In the genomic region with DNA sequence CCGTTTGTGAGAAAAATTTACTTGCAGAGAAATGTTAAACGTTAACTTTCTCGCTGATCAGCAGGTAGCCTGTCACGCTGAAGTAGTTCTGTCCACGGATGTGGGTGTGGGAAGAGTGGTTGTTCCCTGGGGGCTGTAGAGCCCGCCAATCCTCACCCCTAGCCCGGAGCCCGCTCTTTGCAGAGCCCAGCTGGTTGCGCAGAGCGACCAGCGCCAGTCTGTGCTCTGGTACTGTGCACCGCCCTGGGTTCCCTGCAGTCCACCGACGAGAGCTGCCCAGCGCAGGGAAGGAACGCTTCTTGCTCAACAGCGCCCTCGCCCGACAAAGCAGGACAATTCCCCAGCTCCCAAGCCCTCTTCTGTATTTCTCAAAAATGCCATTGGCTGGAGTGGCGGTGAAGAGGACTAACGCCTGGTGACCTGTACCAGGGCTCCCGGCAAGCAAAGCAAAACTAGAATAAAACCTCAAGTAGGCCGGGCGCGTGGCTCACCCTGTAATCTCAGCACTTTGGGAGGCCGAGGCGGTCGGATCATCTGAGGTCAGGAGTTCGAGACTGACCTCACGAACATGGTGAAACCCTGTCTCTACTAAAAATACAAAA, we compare ENCODE assay signal across 8 cellular contexts. TPM values are rescaled to one million over a fixed set of nuclear protein-coding genes. Genes with fewer than 3 reads are reported as not detected.
DNase-seq lines count a peak whose midpoint lies in the region; ATAC-seq, FAIRE-seq and TF ChIP-seq lines count a peak whose summit lies in the region.

No MANE protein-coding gene starts in this region.

- BruUV-seq in HCT116 (replicated peaks; lab: Mats Ljungman, UMichigan) = no TSS peak

- H3K27me3 Mint-ChIP-seq in activated naive CD4-positive, alpha-beta T cell treated with anti-CD3 and anti-CD28 coated beads for 36 hours (ENCODE audit: low read depth) = peaks cover 41% of the 10 kb centered on the region

- RAD21 ChIA-PET in HCT116 (lab: Charles Lee; ENCODE audit: low non-redundant PET in 1 of 2, low total read pairs in 2 of 2, uncharacterized antibody in 2 of 2, unreplicated experiment in 2 of 2) = interaction anchor here (0.6 to 1.4 kb wide), 5 partner anchors 20 to 306 kb away, joined by 3 to 4 read pairs (median 3); no protein-coding TSS in a partner anchor

- H3K27me3 ChIP-seq in HCT116 (ENCODE audit: insufficient read depth, low read length) (no peaks in the 10 kb centered on the region), pancreas (no peaks in the 10 kb centered on the region), thyroid gland (no peaks in the 10 kb centered on the region)

- H3K27ac ChIP-seq in HCT116 (ENCODE audit: low read depth, low read length) = no peak overlapping the region
- no peak overlapping the region for H3K27ac ChIP-seq in pancreas
- H3K27ac ChIP-seq in thyroid gland = no peak overlapping the region

- H3K4me2 ChIP-seq in HCT116 (ENCODE audit: low read length) = peak overlapping the region; percentile 93

- H3K36me3 ChIP-seq in HCT116 (ENCODE audit: control insufficient read depth in 1 of 2, insufficient read depth in 2 of 2, low read length in 2 of 2) (no peaks in the 10 kb centered on the region), pancreas (no peaks in the 10 kb centered on the region), thyroid gland (no peaks in the 10 kb centered on the region)

- POLR2A ChIA-PET in HCT116 (lab: Charles Lee) = interaction anchor here (0.6 to 1.4 kb wide), 3 partner anchors 9 to 42 kb away, joined by 3 to 10 read pairs (median 4); no protein-coding TSS in a partner anchor

- H3K27ac Mint-ChIP-seq in activated naive CD4-positive, alpha-beta T cell treated with anti-CD3 and anti-CD28 coated beads for 36 hours = no peak overlapping the region

- ATAC-seq in HCT116 (peak; percentile 99), pancreas (peak; percentile 97 to 99 (median 98))

- H3K9me3 Mint-ChIP-seq in activated naive CD4-positive, alpha-beta T cell treated with anti-CD3 and anti-CD28 coated beads for 36 hours = no peaks in the 10 kb centered on the region

- TF ChIP-seq CTCF in HCT116 (IDR thresholded peaks at IDR 0.05 in 2 of 3, conservative IDR thresholded peaks at IDR 0.05 in 1 of 3; ENCODE audit: borderline replicate concordance in 1 of 3, insufficient read depth in 1 of 3, low read depth in 2 of 3, low read length in 2 of 3) (peak; percentile 83 to 87 (median 85)), pancreas (IDR thresholded peaks at IDR 0.05) (peak; percentile 68 to 79 (median 74)), thyroid gland (IDR thresholded peaks at IDR 0.05) (peak; percentile 52 to 91 (median 80))

- intact Hi-C loops in HCT116 (cut with micrococcal nuclease) = no loop called here
- intact Hi-C loops in activated naive CD4-positive, alpha-beta T cell treated with anti-CD3 and anti-CD28 coated beads for 36 hours (cut with micrococcal nuclease) = loop anchor here (1.0 to 2.0 kb wide), 3 partner anchors 33 to 71 kb away; partner anchors contain the start of genes PIGP and TTC3
- intact Hi-C loops in pancreas (cut with DNase I) = no loop called here
- intact Hi-C loops in thyroid gland (cut with DNase I) = no loop called here

- peak overlapping the region; percentile 59 for H3K9ac ChIP-seq in HCT116 (ENCODE audit: low read length)

- CTCF ChIA-PET in HCT116 (lab: Charles Lee) = interaction anchor here (0.7 to 2.5 kb wide), 16 partner anchors 9 to 82 kb away, joined by 3 to 31 read pairs (median 5); partner anchors contain the start of gene HLCS
- CTCF ChIA-PET in activated naive CD4-positive, alpha-beta T cell treated with anti-CD3 and anti-CD28 coated beads for 36 hours (lab: Charles Lee) = interaction anchor here (0.6 to 2.1 kb wide), 22 partner anchors 10 to 566 kb away, joined by 3 to 13 read pairs (median 4); no protein-coding TSS in a partner anchor

- no peaks in the 10 kb centered on the region for H3K36me3 Mint-ChIP-seq in activated naive CD4-positive, alpha-beta T cell treated with anti-CD3 and anti-CD28 coated beads for 36 hours (ENCODE audit: low read depth)

- 7 to 9% methylated on average over 30 of the region's 30 CpGs for WGBS in pancreas, 2 donors
- WGBS in thyroid gland, 2 donors = 13 to 17% methylated on average over 17 to 21 of the region's 30 CpGs

- H3K4me1 Mint-ChIP-seq in activated naive CD4-positive, alpha-beta T cell treated with anti-CD3 and anti-CD28 coated beads for 36 hours (ENCODE audit: low read depth) = peaks cover 14% of the 10 kb centered on the region

- H3K79me2 ChIP-seq in HCT116 (ENCODE audit: insufficient read depth, low read length) = no peaks in the 10 kb centered on the region

- no peaks in the 10 kb centered on the region for H4K20me1 ChIP-seq in HCT116 (ENCODE audit: insufficient read depth)

- peak; percentile 68 for TF ChIP-seq RAD21 in HCT116 (IDR thresholded peaks at IDR 0.05; ENCODE audit: low read depth)

- no peaks in the 10 kb centered on the region for H3K9me3 ChIP-seq in HCT116 (ENCODE audit: control insufficient read depth in 1 of 2, insufficient read depth in 1 of 2, low read depth in 1 of 2, low read length in 2 of 2)
- H3K9me3 ChIP-seq in pancreas = no peaks in the 10 kb centered on the region
- H3K9me3 ChIP-seq in thyroid gland = no peaks in the 10 kb centered on the region

- peak overlapping the region; percentile 38 to 63 for H3K4me3 ChIP-seq in HCT116 (replicated peaks in 1 of 2; ENCODE audit: low read depth in 1 of 2, low read length in 2 of 2)
- H3K4me3 ChIP-seq in pancreas = peak overlapping the region in 3 of 4 donors; percentile 4 to 41 (median 40)
- H3K4me3 ChIP-seq in thyroid gland (replicated peaks in 1 of 3) = no peak overlapping the region

- H3K4me3 Mint-ChIP-seq in activated naive CD4-positive, alpha-beta T cell treated with anti-CD3 and anti-CD28 coated beads for 36 hours = no peak overlapping the region

- no peak for TF ChIP-seq POLR2A in HCT116 (IDR thresholded peaks at IDR 0.05; ENCODE audit: borderline replicate concordance, extremely low read depth, insufficient read depth, insufficient read length)
- no peak for TF ChIP-seq POLR2A in thyroid gland (IDR thresholded peaks at IDR 0.05)

- DNase-seq in HCT116 (ENCODE audit: low read depth, low spot score) (peak; percentile 81), MV-4-11 (lab: John Stamatoyannopoulos, UW) (peak; percentile 70), SK-N-DZ (ENCODE audit: low spot score) (peak; percentile 79), glomerular endothelial cell (ENCODE audit: extremely low read depth, low read depth, low spot score) (peak; percentile 50), pancreas (peak; percentile 83 to 96 (median 90)), thyroid gland (peak; percentile 78 to 89)
- DNase-seq in activated naive CD4-positive, alpha-beta T cell treated with anti-CD3 and anti-CD28 coated beads for 36 hours = peak; percentile 87

- H2AFZ ChIP-seq in HCT116 (ENCODE audit: low read depth, low read length, poor library complexity, severe bottlenecking) = peak overlapping the region; percentile 99

- FAIRE-seq in G401.6 (lab: Jason Lieb, UNC) (peak; percentile 92), pancreas (lab: Jason Lieb, UNC) (no peak)

- H3K4me1 ChIP-seq in HCT116 (ENCODE audit: control insufficient read depth in 1 of 2, insufficient read depth in 2 of 2, low read length in 2 of 2) = peaks cover 4 to 12% of the 10 kb centered on the region in 2 experiments; a peak in 3 of 4 replicates
- peaks cover 0 to 4% (median 0%) of the 10 kb centered on the region in 3 donors for H3K4me1 ChIP-seq in pancreas
- peaks cover 4 to 14% of the 10 kb centered on the region in 2 donors for H3K4me1 ChIP-seq in thyroid gland

- H3K9me2 ChIP-seq in HCT116 (ENCODE audit: insufficient read depth) = no peaks in the 10 kb centered on the region

TF ChIP-seq in HCT116, 20 proteins besides CTCF, POLR2A, EP300 and RAD21 (continues in another document):
- TF ChIP-seq SP1 (IDR thresholded peaks at IDR 0.05; ENCODE audit: low read depth) (no peak), EZH2phosphoT487 (IDR thresholded peaks at IDR 0.05; ENCODE audit: borderline replicate concordance) (no peak), JUND (IDR thresholded peaks at IDR 0.05) (no peak), CEBPB (IDR thresholded peaks at IDR 0.05; ENCODE audit: low read depth) (no peak), CBX3 (IDR thresholded peaks at IDR 0.05; ENCODE audit: low read depth) (peak; percentile 44; the same call in 1 of the 2 replicates), YY1 (IDR thresholded peaks at IDR 0.05; ENCODE audit: extremely low read depth, insufficient replicate concordance, low read depth, low read length) (peak; percentile 10)

RNA-seq across cellular contexts. Expression of gene RIPPLY3, which starts 3.3 kb away (rescaled TPM):
- total RNA-seq in HCT116 (2021; ENCODE audit: unreplicated experiment) = not detected
- polyA plus RNA-seq in HCT116 (2012) = not detected in 2 replicates
- 0.22 and 0.51 TPM in 2 replicates for polyA plus RNA-seq in SK-N-DZ (2014; cell fraction: cytosol; rRNA removed)
- 0.07 and 1.2 TPM in 2 replicates for polyA plus RNA-seq in SK-N-DZ (2014; cell fraction: nucleus; rRNA removed)
- total RNA-seq in activated naive CD4-positive, alpha-beta T cell treated with anti-CD3 and anti-CD28 coated beads for 36 hours = under 1 TPM in 1 of 2 experiments, not detected in 1; 0.10 TPM
- 0.10 TPM in 1 of 2 replicates, not detected in the other for total RNA-seq in glomerular endothelial cell
- total RNA-seq in pancreas = under 1 TPM in 1 of 6 donors, not detected in 5; 0.09 TPM
- polyA plus RNA-seq in pancreas = under 1 TPM; 0.11 to 0.26 TPM
- not detected for total RNA-seq in thyroid gland

RNA-seq across cellular contexts. Expression of gene HLCS, which starts 43.4 kb away (rescaled TPM):
- 18.5 TPM for total RNA-seq in HCT116 (2021; ENCODE audit: unreplicated experiment)
- polyA plus RNA-seq in HCT116 (2012) = 14.5 and 16.5 TPM in 2 replicates
- 5.0 and 8.0 TPM in 2 replicates for polyA plus RNA-seq in SK-N-DZ (2014; cell fraction: cytosol; rRNA removed)
- 4.8 and 12.2 TPM in 2 replicates for polyA plus RNA-seq in SK-N-DZ (2014; cell fraction: nucleus; rRNA removed)
- total RNA-seq in activated naive CD4-positive, alpha-beta T cell treated with anti-CD3 and anti-CD28 coated beads for 36 hours = 10 to 100 TPM; 12.5 to 12.6 TPM
- total RNA-seq in glomerular endothelial cell = 12.3 and 18.2 TPM in 2 replicates
- total RNA-seq in pancreas = 10 to 100 TPM; 10.4 to 14.0 (median 13.1) TPM
- 1 to 10 TPM; 5.5 to 6.0 TPM for polyA plus RNA-seq in pancreas
- 10 to 100 TPM; 34.2 to 70.7 (median 43.4) TPM for total RNA-seq in thyroid gland

Comparison
In these comparisons a context has a peak if more than half of its experiments do, and no peak if none do; other contexts are left out.
1. H3K4me3 ChIP-seq: peak in HCT116 (2 of 2) and pancreas (3 of 4); none in thyroid gland (0 of 3).
2. Peak in every context shown above with its lines, with median percentiles within 50 percentile points of each other: DNase-seq and CTCF ChIP-seq.